ENCODE assay signal across 8 cellular contexts in genomic region chr1:40161125-40161887, GRCh38. TPM values are rescaled to one million over a fixed set of nuclear protein-coding genes. Genes with fewer than 3 reads are reported as not detected.
A peak's percentile ranks its signal among the peaks of the same experiment; 100 is the strongest.
DNase-seq lines count a peak whose midpoint lies in the region; ATAC-seq and TF ChIP-seq lines count a peak whose summit lies in the region.

RLF (plus strand) TSS chr1:40161387; CDS start chr1:40161400, 13 bp downstream.

- peaks cover 2% of the 10 kb centered on the region for H3K36me3 Mint-ChIP-seq in activated naive CD8-positive, alpha-beta T cell treated with anti-CD3 and anti-CD28 coated beads, Interleukin-2, amount 50 U/mL, for 24 hours (ENCODE audit: low read depth)

- peak within 1 kb of the TSS; percentile 72 for H4K12ac ChIP-seq in trophoblast cell (ENCODE audit: low read depth, low read length)

- H3K9ac ChIP-seq in trophoblast cell (ENCODE audit: low read length) = peak within 1 kb of the TSS; percentile 94

- H2AFZ ChIP-seq in trophoblast cell (ENCODE audit: insufficient read depth, low read length, poor library complexity) = peak within 1 kb of the TSS; percentile 82

- H3K27ac ChIP-seq in trophoblast cell (ENCODE audit: low read depth, low read length) (peak within 1 kb of the TSS; percentile 63), tibial nerve (peak within 1 kb of the TSS; percentile 94 to 97 (median 96))

- H3K23ac ChIP-seq in trophoblast cell (ENCODE audit: low read length) = no peak within 1 kb of the TSS

- peak within 1 kb of the TSS; percentile 79 for H3K18ac ChIP-seq in trophoblast cell (ENCODE audit: low read length)

- H3K4me1 ChIP-seq in trophoblast cell (ENCODE audit: control insufficient read depth in 1 of 2, insufficient read depth in 2 of 2, low read length in 2 of 2) (peaks cover 2% of the 10 kb centered on the region in 2 experiments), tibial nerve (peaks cover 0 to 43% (median 28%) of the 10 kb centered on the region in 4 donors)

- DNase-seq in GM12865 (ENCODE audit: low read depth) (peak; percentile 95), NCI-H1436 treated with DMSO at 0.1 percent for 48 hours (lab: John Stamatoyannopoulos, UW) (peak; percentile 50), T follicular helper cell (ENCODE audit: low read depth) (peak; percentile 92), cardiac septum (ENCODE audit: low spot score) (peak; percentile 98), trophoblast cell (peak; percentile 97 to 98), tibial nerve (ENCODE audit: low spot score in 2 of 2) (peak; percentile 89 to 92)
- DNase-seq in activated naive CD8-positive, alpha-beta T cell treated with anti-CD3 and anti-CD28 coated beads, Interleukin-2, amount 50 U/mL, for 24 hours = peak; percentile 98

- no peaks in the 10 kb centered on the region for H3K27me3 ChIP-seq in trophoblast cell (ENCODE audit: insufficient read depth, low read length)
- no peaks in the 10 kb centered on the region for H3K27me3 ChIP-seq in tibial nerve

- H3K4me3 Mint-ChIP-seq in activated naive CD8-positive, alpha-beta T cell treated with anti-CD3 and anti-CD28 coated beads, Interleukin-2, amount 50 U/mL, for 24 hours = no peak within 1 kb of the TSS

- no peaks in the 10 kb centered on the region for H3K9me3 Mint-ChIP-seq in activated naive CD8-positive, alpha-beta T cell treated with anti-CD3 and anti-CD28 coated beads, Interleukin-2, amount 50 U/mL, for 24 hours

- H4K8ac ChIP-seq in trophoblast cell (ENCODE audit: low read depth, low read length) = peak within 1 kb of the TSS; percentile 80

- peak; percentile 96 for ATAC-seq in HG02798 (IDR thresholded peaks at IDR 0.05; ENCODE audit: poor library complexity, unreplicated experiment)
- peak; percentile 86 for ATAC-seq in activated naive CD8-positive, alpha-beta T cell treated with anti-CD3 and anti-CD28 coated beads, Interleukin-2, amount 50 U/mL, for 24 hours

- WGBS in trophoblast cell (ENCODE audit: extremely low coverage, insufficient coverage, insufficient read length) = no CpG with 5 or more reads among the region's 62 CpGs
- 0% methylated on average over 33 to 50 of the region's 62 CpGs for WGBS in tibial nerve, 2 donors

- no peak within 1 kb of the TSS for H2BK12ac ChIP-seq in trophoblast cell (ENCODE audit: low read length)

- intact Hi-C loops in cardiac septum (cut with DNase I) = loop anchor here (1.0 to 5.0 kb wide), 2 partner anchors 96 to 156 kb away; partner anchors contain the start of gene COL9A2

- H3K36me3 ChIP-seq in trophoblast cell (ENCODE audit: control insufficient read depth in 1 of 2, insufficient read depth in 2 of 2, low read length in 2 of 2) (no peaks in the 10 kb centered on the region), tibial nerve (no peaks in the 10 kb centered on the region)

- H3K4me2 ChIP-seq in trophoblast cell (ENCODE audit: low read length) = peak within 1 kb of the TSS; percentile 74

- H2AK5ac ChIP-seq in trophoblast cell (ENCODE audit: low read length) = peak within 1 kb of the TSS; percentile 27

- TF ChIP-seq EP300 in tibial nerve (IDR thresholded peaks at IDR 0.05) = peak; percentile 87 to 98

- no peaks in the 10 kb centered on the region for H3K27me3 Mint-ChIP-seq in activated naive CD8-positive, alpha-beta T cell treated with anti-CD3 and anti-CD28 coated beads, Interleukin-2, amount 50 U/mL, for 24 hours

- no peak within 1 kb of the TSS for H3K27ac Mint-ChIP-seq in activated naive CD8-positive, alpha-beta T cell treated with anti-CD3 and anti-CD28 coated beads, Interleukin-2, amount 50 U/mL, for 24 hours

- peak within 1 kb of the TSS; percentile 40 for H2BK120ac ChIP-seq in trophoblast cell (ENCODE audit: insufficient read depth, low read length, poor library complexity)

- TF ChIP-seq POLR2A in tibial nerve (IDR thresholded peaks at IDR 0.05) = peak; percentile 96 to 98

- TF ChIP-seq CTCF in GM12865 (IDR thresholded peaks at IDR 0.05; ENCODE audit: insufficient read depth, low read depth, low read length, missing control alignments) (no peak), tibial nerve (IDR thresholded peaks at IDR 0.05) (peak in 2 of 5 experiments; percentile 36 to 40)

- peaks cover 9% of the 10 kb centered on the region for H3K79me2 ChIP-seq in trophoblast cell (ENCODE audit: control insufficient read depth, insufficient read depth, low read length, poor library complexity)

- H3K4me3 ChIP-seq in GM12865 (ENCODE audit: low read depth, low read length) (peak within 1 kb of the TSS; percentile 88), trophoblast cell (ENCODE audit: low read depth, low read length) (peak within 1 kb of the TSS; percentile 94), tibial nerve (peak within 1 kb of the TSS; percentile 72 to 99 (median 89))

- H3K79me1 ChIP-seq in trophoblast cell (ENCODE audit: low read length) = peaks cover 5% of the 10 kb centered on the region

- peak within 1 kb of the TSS; percentile 87 for H4K91ac ChIP-seq in trophoblast cell (ENCODE audit: low read depth, low read length)

- H3K9me3 ChIP-seq in trophoblast cell (ENCODE audit: insufficient read depth, low read depth, low read length) (no peaks in the 10 kb centered on the region), tibial nerve (no peaks in the 10 kb centered on the region)

- peak within 1 kb of the TSS; percentile 81 for H3K14ac ChIP-seq in trophoblast cell (ENCODE audit: low read length)

- peak within 1 kb of the TSS; percentile 87 for H3K4ac ChIP-seq in trophoblast cell (ENCODE audit: low read depth, low read length)

- H2BK5ac ChIP-seq in trophoblast cell (ENCODE audit: low read depth, low read length, poor library complexity) = peak within 1 kb of the TSS; percentile 69

- peaks cover 11% of the 10 kb centered on the region for H3K4me1 Mint-ChIP-seq in activated naive CD8-positive, alpha-beta T cell treated with anti-CD3 and anti-CD28 coated beads, Interleukin-2, amount 50 U/mL, for 24 hours

RNA-seq across cellular contexts. Expression of gene RLF, which starts in this region (rescaled TPM):
- total RNA-seq in cardiac septum (13.8 TPM), tibial nerve (10 to 100 TPM; 20.1 to 23.5 (median 21.5) TPM)
- polyA plus RNA-seq in trophoblast cell (2013) = 18.1 and 19.0 TPM in 2 replicates

Comparison
In these comparisons a context has a peak if more than half of its experiments do, and no peak if none do; other contexts are left out.
1. Peak in every context shown above with its lines: DNase-seq, ATAC-seq, H3K4me3 ChIP-seq and H3K27ac ChIP-seq.